In the genomic region with DNA sequence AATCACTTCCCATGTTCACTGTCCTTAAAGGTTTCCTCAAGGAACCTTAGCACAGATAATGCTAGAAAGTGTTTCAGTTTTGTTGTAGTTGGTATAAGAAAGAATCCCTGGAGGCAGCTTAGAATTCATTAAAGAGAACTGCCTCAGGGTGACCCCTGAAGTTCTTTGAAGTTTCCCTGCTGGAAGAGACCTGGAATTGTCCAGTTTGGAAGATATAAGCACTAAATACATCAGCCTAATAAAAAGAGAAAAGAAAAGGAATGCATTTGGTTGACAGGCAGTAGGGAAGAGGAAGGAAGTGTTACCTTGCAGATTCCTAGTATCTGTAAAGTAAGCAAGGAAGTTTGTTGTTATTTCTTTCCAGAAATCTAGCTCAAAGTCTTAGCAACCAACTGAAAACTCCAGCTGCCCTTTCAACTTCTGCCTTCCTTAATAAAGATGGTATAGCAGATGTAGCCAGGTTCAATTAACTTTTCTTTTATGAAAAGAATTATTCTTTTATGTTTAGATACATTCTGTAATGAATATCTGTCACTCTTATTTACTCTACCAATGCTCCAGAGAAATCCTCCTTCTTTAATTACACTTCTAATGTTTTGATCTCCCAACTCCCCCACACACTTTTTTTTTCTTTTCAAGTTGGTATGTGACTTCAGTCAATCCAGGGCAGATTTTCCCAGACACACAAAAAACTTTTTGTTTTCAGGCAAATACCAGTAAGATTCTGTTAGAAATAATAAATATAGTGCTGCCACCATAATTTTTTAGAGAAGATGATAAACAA, we compare ENCODE assay signal across 21 cellular contexts.
DNase-seq lines count a peak whose midpoint lies in the region; ATAC-seq and TF ChIP-seq lines count a peak whose summit lies in the region.
"Had no signal": no experiment of that assay in that cellular context is flagged by ENCODE, and none has a peak within 500 bp of the region (broad histone marks: within the 10 kb centered on the region; RNA-seq: fewer than 3 reads in every experiment).

No MANE protein-coding gene starts in this region.

- H3K4ac ChIP-seq in H9 (ENCODE audit: low read depth, low read length), result no peak overlapping the region

- H3K27me3 Mint-ChIP-seq in endodermal cell (ENCODE audit: insufficient read depth) (no peaks in the 10 kb centered on the region), nephron progenitor cell (ENCODE audit: low read depth, poor library complexity) (no peaks in the 10 kb centered on the region), H9 (ENCODE audit: low read depth) (no peaks in the 10 kb centered on the region)

- H3K23me2 ChIP-seq in H9 (ENCODE audit: insufficient read length, low read depth, low read length, poor library complexity, severe bottlenecking), result no peaks in the 10 kb centered on the region

- no peak overlapping the region for H3K23ac ChIP-seq in H9 (ENCODE audit: insufficient read length, low read depth, low read length)

- no peaks in the 10 kb centered on the region for H3K79me1 ChIP-seq in H9 (ENCODE audit: insufficient read depth, low read depth, low read length, poor library complexity, severe bottlenecking)

- H2BK20ac ChIP-seq in H9 (ENCODE audit: low read depth, low read length, poor library complexity, severe bottlenecking), result no peak overlapping the region

- no peak overlapping the region for H3K18ac ChIP-seq in H9 (ENCODE audit: insufficient read length, low read depth, low read length)

- H4K8ac ChIP-seq in H9 (replicated peaks; ENCODE audit: insufficient read length, low read depth, low read length), result no peak overlapping the region

- no peak overlapping the region for H2BK12ac ChIP-seq in H9 (ENCODE audit: insufficient read length, low read depth, low read length)

- no peak overlapping the region for H2BK15ac ChIP-seq in H9 (ENCODE audit: low read depth, low read length)

- no peaks in the 10 kb centered on the region for H3K36me3 ChIP-seq in cardiac muscle cell
- no peaks in the 10 kb centered on the region for H3K36me3 ChIP-seq in heart right ventricle
- H3K36me3 ChIP-seq in endodermal cell (ENCODE audit: control insufficient read depth, insufficient read depth, low read length), result peaks cover 4% of the 10 kb centered on the region
- H3K36me3 ChIP-seq: SJCRH30 had no signal

- no peaks in the 10 kb centered on the region for H4K20me1 ChIP-seq in H9 (ENCODE audit: control insufficient read depth, insufficient read depth, insufficient read length)

- H3K79me2 ChIP-seq in H9 (ENCODE audit: insufficient read depth, low read length), result no peaks in the 10 kb centered on the region; the same call in 1 of the 2 replicates

- H3K14ac ChIP-seq in H9 (ENCODE audit: insufficient read depth, low read length), result no peak overlapping the region

- H3T11ph ChIP-seq in H9 (ENCODE audit: low read length), result no peak overlapping the region

- peaks cover 7% of the 10 kb centered on the region for H3K4me1 ChIP-seq in cardiac muscle cell (ENCODE audit: low read depth)
- H3K4me1 ChIP-seq in heart right ventricle, result no peaks in the 10 kb centered on the region
- peaks cover 2% of the 10 kb centered on the region for H3K4me1 ChIP-seq in endodermal cell (ENCODE audit: control insufficient read depth, insufficient read depth, low read length)
- no peaks in the 10 kb centered on the region for H3K4me1 ChIP-seq in H9 (ENCODE audit: insufficient read depth, low read length)

- no peak overlapping the region for H2BK5ac ChIP-seq in H9 (ENCODE audit: insufficient read length, low read length)

- H3K27ac Mint-ChIP-seq in endodermal cell, result no peak overlapping the region
- peak overlapping the region; percentile 94 for H3K27ac Mint-ChIP-seq in nephron progenitor cell
- H3K27ac Mint-ChIP-seq in H9, result no peak overlapping the region; a peak in 1 of 7 replicates

- no peak overlapping the region for H3K4me2 ChIP-seq in H9 (ENCODE audit: insufficient read depth, insufficient read length, low read length)

- TF ChIP-seq POLR2A in lower leg skin (IDR thresholded peaks at IDR 0.05), result no peak

- DNase-seq in cardiac muscle cell (ENCODE audit: low read depth in 1 of 2, low spot score in 1 of 2), result peak in 1 of 2 donors; percentile 13
- DNase-seq in heart right ventricle, result no peak
- DNase-seq in endodermal cell, result no peak
- no peak for DNase-seq in nephron progenitor cell
- DNase-seq in H9, result no peak
- DNase-seq in lower leg skin (ENCODE audit: low spot score in 2 of 2), result no peak
- no peak for DNase-seq in NCI-H2227 (lab: John Stamatoyannopoulos, UW; ENCODE audit: unreplicated experiment)
- DNase-seq: AML-193, DMS79, GM23248, KG1, NCI-H1417, NCI-H187, NCI-H2107, NCI-H2227 treated with DMSO at 0.1 percent for 48 hours, NCI-H524, SJCRH30 had no signal

- no peak for TF ChIP-seq CTCF in cardiac muscle cell (IDR thresholded peaks at IDR 0.05; ENCODE audit: low read depth, low read length)
- no peak for TF ChIP-seq CTCF in heart right ventricle (IDR thresholded peaks at IDR 0.05)
- no peak for TF ChIP-seq CTCF in endodermal cell (conservative IDR thresholded peaks at IDR 0.05)
- no peak for TF ChIP-seq CTCF in nephron progenitor cell (IDR thresholded peaks at IDR 0.05)
- TF ChIP-seq CTCF in H9 (conservative IDR thresholded peaks at IDR 0.05), result no peak
- no peak for TF ChIP-seq CTCF in lower leg skin (IDR thresholded peaks at IDR 0.05)

- H2AK5ac ChIP-seq in H9 (ENCODE audit: insufficient read length, low read length), result no peak overlapping the region

- ATAC-seq in heart right ventricle (no peak), GM21447 (IDR thresholded peaks at IDR 0.05; ENCODE audit: unreplicated experiment) (no peak)
- ATAC-seq: Panc1 had no signal

- H3K4me1 Mint-ChIP-seq in endodermal cell (peaks cover 6% of the 10 kb centered on the region), nephron progenitor cell (peaks cover 32% of the 10 kb centered on the region), H9 (peaks cover 17 to 19% of the 10 kb centered on the region in 2 experiments)

- H3K9ac ChIP-seq in endodermal cell (ENCODE audit: extremely low read depth, low read length, poor library complexity, severe bottlenecking), result no peak overlapping the region
- no peak overlapping the region for H3K9ac ChIP-seq in H9 (ENCODE audit: extremely low read depth, insufficient read length, low read length)
- H3K9ac ChIP-seq: GM23248 had no signal

- intact Hi-C loops in heart right ventricle (cut with DNase I) (no loop called here), lower leg skin (cut with DNase I; ENCODE audit: low total_unique reads) (no loop called here)

- H2BK120ac ChIP-seq in H9 (ENCODE audit: low read depth, low read length, poor library complexity, severe bottlenecking), result no peak overlapping the region

- H3K27ac ChIP-seq in cardiac muscle cell (peak overlapping the region; percentile 32), heart right ventricle (no peak overlapping the region), endodermal cell (ENCODE audit: low read depth, low read length) (peak overlapping the region; percentile 47), H9 (ENCODE audit: insufficient read length, low read depth, low read length) (no peak overlapping the region)
- H3K27ac ChIP-seq: 22Rv1, C4-2B, GM23248, SJCRH30 had no signal

- no peaks in the 10 kb centered on the region for H3K36me3 Mint-ChIP-seq in endodermal cell (ENCODE audit: low read depth)
- peaks cover 46% of the 10 kb centered on the region for H3K36me3 Mint-ChIP-seq in nephron progenitor cell (ENCODE audit: low read depth)
- 0 out of 7 replicates have a peak, but pooled peaks cover 0 to under 1% (median 0%) of the 10 kb centered on the region in 3 experiments for H3K36me3 Mint-ChIP-seq in H9 (ENCODE audit: insufficient read depth in 1 of 3, low read depth in 3 of 3)

- no peak overlapping the region for H2AFZ ChIP-seq in H9 (ENCODE audit: low read length)
- H2AFZ ChIP-seq: GM23248 had no signal

- H3K4me3 ChIP-seq in cardiac muscle cell (no peak overlapping the region), heart right ventricle (no peak overlapping the region), endodermal cell (ENCODE audit: low read length) (no peak overlapping the region), lower leg skin (ENCODE audit: low read depth, poor library complexity, severe bottlenecking) (no peak overlapping the region)
- H3K4me3 ChIP-seq: GM23248, SJCRH30 had no signal

- no peak overlapping the region for H3K56ac ChIP-seq in H9 (ENCODE audit: insufficient read length, low read depth, low read length)

- H4K91ac ChIP-seq in H9 (ENCODE audit: insufficient read length, low read depth, low read length), result no peak overlapping the region

- no peak overlapping the region for H3K4me3 Mint-ChIP-seq in endodermal cell
- peak overlapping the region; percentile 18 for H3K4me3 Mint-ChIP-seq in nephron progenitor cell
- no peak overlapping the region for H3K4me3 Mint-ChIP-seq in H9

- H4K5ac ChIP-seq in H9 (ENCODE audit: insufficient read length, low read depth, low read length), result no peak overlapping the region

- H3K27me3 ChIP-seq in cardiac muscle cell (no peaks in the 10 kb centered on the region), heart right ventricle (no peaks in the 10 kb centered on the region), endodermal cell (ENCODE audit: control insufficient read depth, insufficient read depth, low read length, poor library complexity, severe bottlenecking) (no peaks in the 10 kb centered on the region), H9 (ENCODE audit: insufficient read depth, low read length) (no peaks in the 10 kb centered on the region)
- H3K27me3 ChIP-seq: SJCRH30 had no signal

- H3K9me3 ChIP-seq in cardiac muscle cell (ENCODE audit: low read depth) (no peaks in the 10 kb centered on the region), heart right ventricle (no peaks in the 10 kb centered on the region), endodermal cell (ENCODE audit: control insufficient read depth, low read length) (no peaks in the 10 kb centered on the region), H9 (ENCODE audit: control insufficient read depth, low read depth, low read length) (no peaks in the 10 kb centered on the region)
- H3K9me3 ChIP-seq: SJCRH30 had no signal

- H3K9me3 Mint-ChIP-seq in endodermal cell (no peaks in the 10 kb centered on the region), nephron progenitor cell (peaks cover 8% of the 10 kb centered on the region), H9 (no peaks in the 10 kb centered on the region)

Comparison
In these comparisons a context has a peak if more than half of its experiments do, and no peak if none do; other contexts are left out.
1. H3K27ac ChIP-seq: peak in cardiac muscle cell (single experiment) and endodermal cell (single experiment); none in heart right ventricle (0 of 10) and H9 (single experiment).